In the genomic region with DNA sequence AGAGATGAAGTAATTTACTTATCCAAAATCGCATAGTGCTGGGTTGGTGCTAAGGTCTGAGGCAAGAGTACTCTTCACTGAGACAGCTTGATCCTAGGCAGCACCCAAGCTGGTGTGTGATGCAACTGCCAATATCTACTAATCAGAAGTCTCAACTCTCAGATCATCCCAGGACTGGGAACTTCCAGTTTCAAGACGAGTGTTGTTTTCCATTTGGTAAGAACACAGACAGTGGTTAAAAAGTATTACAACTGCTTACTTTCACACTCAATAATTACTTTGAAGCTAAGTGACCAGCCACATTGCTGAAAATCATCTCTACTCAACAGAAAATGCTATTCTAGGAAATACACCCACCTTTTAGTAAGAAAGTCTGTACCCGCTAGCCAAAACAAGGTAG, we compare ENCODE assay signal across 1 cellular context.
TF ChIP-seq lines count a peak whose summit lies in the region.

No MANE protein-coding gene starts in this region.

TF ChIP-seq in GM23338, 12 proteins besides CTCF, POLR2A, EP300 and RAD21 (continued from another document):
- TF ChIP-seq, protein P1, sequence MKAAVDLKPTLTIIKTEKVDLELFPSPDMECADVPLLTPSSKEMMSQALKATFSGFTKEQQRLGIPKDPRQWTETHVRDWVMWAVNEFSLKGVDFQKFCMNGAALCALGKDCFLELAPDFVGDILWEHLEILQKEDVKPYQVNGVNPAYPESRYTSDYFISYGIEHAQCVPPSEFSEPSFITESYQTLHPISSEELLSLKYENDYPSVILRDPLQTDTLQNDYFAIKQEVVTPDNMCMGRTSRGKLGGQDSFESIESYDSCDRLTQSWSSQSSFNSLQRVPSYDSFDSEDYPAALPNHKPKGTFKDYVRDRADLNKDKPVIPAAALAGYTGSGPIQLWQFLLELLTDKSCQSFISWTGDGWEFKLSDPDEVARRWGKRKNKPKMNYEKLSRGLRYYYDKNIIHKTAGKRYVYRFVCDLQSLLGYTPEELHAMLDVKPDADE (IDR thresholded peaks at IDR 0.05), result no peak
- TF ChIP-seq STAT1 (IDR thresholded peaks at IDR 0.05; ENCODE audit: unreplicated experiment), result no peak
- TF ChIP-seq, protein P2, sequence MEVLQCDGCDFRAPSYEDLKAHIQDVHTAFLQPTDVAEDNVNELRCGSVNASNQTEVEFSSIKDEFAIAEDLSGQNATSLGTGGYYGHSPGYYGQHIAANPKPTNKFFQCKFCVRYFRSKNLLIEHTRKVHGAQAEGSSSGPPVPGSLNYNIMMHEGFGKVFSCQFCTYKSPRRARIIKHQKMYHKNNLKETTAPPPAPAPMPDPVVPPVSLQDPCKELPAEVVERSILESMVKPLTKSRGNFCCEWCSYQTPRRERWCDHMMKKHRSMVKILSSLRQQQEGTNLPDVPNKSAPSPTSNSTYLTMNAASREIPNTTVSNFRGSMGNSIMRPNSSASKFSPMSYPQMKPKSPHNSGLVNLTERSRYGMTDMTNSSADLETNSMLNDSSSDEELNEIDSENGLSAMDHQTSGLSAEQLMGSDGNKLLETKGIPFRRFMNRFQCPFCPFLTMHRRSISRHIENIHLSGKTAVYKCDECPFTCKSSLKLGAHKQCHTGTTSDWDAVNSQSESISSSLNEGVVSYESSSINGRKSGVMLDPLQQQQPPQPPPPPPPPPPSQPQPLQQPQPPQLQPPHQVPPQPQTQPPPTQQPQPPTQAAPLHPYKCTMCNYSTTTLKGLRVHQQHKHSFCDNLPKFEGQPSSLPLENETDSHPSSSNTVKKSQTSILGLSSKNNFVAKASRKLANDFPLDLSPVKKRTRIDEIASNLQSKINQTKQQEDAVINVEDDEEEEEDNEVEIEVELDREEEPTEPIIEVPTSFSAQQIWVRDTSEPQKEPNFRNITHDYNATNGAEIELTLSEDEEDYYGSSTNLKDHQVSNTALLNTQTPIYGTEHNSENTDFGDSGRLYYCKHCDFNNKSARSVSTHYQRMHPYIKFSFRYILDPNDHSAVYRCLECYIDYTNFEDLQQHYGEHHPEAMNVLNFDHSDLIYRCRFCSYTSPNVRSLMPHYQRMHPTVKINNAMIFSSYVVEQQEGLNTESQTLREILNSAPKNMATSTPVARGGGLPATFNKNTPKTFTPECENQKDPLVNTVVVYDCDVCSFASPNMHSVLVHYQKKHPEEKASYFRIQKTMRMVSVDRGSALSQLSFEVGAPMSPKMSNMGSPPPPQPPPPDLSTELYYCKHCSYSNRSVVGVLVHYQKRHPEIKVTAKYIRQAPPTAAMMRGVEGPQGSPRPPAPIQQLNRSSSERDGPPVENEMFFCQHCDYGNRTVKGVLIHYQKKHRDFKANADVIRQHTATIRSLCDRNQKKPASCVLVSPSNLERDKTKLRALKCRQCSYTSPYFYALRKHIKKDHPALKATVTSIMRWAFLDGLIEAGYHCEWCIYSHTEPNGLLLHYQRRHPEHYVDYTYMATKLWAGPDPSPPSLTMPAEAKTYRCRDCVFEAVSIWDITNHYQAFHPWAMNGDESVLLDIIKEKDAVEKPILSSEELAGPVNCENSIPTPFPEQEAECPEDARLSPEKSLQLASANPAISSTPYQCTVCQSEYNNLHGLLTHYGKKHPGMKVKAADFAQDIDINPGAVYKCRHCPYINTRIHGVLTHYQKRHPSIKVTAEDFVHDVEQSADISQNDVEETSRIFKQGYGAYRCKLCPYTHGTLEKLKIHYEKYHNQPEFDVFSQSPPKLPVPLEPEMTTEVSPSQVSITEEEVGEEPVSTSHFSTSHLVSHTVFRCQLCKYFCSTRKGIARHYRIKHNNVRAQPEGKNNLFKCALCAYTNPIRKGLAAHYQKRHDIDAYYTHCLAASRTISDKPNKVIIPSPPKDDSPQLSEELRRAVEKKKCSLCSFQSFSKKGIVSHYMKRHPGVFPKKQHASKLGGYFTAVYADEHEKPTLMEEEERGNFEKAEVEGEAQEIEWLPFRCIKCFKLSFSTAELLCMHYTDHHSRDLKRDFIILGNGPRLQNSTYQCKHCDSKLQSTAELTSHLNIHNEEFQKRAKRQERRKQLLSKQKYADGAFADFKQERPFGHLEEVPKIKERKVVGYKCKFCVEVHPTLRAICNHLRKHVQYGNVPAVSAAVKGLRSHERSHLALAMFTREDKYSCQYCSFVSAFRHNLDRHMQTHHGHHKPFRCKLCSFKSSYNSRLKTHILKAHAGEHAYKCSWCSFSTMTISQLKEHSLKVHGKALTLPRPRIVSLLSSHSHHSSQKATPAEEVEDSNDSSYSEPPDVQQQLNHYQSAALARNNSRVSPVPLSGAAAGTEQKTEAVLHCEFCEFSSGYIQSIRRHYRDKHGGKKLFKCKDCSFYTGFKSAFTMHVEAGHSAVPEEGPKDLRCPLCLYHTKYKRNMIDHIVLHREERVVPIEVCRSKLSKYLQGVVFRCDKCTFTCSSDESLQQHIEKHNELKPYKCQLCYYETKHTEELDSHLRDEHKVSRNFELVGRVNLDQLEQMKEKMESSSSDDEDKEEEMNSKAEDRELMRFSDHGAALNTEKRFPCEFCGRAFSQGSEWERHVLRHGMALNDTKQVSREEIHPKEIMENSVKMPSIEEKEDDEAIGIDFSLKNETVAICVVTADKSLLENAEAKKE (CRISPR knock-in tag; IDR thresholded peaks at IDR 0.05), result no peak
- TF ChIP-seq EZH2phosphoT487 (IDR thresholded peaks at IDR 0.05; ENCODE audit: unreplicated experiment), result no peak
- no peak for TF ChIP-seq ZNF331 (CRISPR knock-in tag; IDR thresholded peaks at IDR 0.05; ENCODE audit: low read depth)
- TF ChIP-seq ZNF114 (CRISPR knock-in tag; IDR thresholded peaks at IDR 0.05), result no peak
TF ChIP-seq in GM23338: peak in this region for 0.
